14 cellular contexts compared by ENCODE assay signal in the genomic region with DNA sequence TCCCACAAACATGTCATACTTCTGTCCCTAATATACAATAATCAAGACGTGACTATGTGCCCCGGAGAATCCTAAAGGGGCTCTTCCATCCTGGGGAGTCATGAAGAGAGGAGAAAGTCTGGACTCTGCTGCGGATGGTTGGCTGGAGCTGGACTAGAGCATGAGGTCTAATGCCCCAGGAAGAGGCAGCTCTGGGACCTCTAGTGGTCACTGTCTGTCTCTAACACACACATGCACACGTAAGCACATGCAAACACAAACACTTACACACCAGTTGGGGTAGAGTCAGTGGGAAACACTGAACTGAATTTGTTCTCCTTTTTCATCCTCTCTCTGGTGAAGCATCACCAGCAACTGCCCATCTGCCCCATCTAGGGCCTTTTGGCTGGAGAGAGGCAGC.
DNase-seq lines count a peak whose midpoint lies in the region; ATAC-seq, FAIRE-seq and TF ChIP-seq lines count a peak whose summit lies in the region.
"Had no signal": no experiment of that assay in that cellular context is flagged by ENCODE, and none has a peak within 500 bp of the region (broad histone marks: within the 10 kb centered on the region; RNA-seq: fewer than 3 reads in every experiment).

No MANE protein-coding gene starts in this region.

- intact Hi-C loops in ascending aorta (cut with DNase I): no loop called here

- H3K23ac ChIP-seq in mesendoderm (ENCODE audit: low read length): no peak overlapping the region

- no peak for FAIRE-seq in D721Med (lab: Jason Lieb, UNC)

- no peak overlapping the region for H3K4ac ChIP-seq in mesendoderm (ENCODE audit: low read depth, low read length)

- no peak overlapping the region for H3K9ac ChIP-seq in mesendoderm (ENCODE audit: low read length)

- no peak overlapping the region for H3K4me3 ChIP-seq in mesendoderm (ENCODE audit: low read length)
- H3K4me3 ChIP-seq in ascending aorta: no peak overlapping the region
- H3K4me3 ChIP-seq: gastrocnemius medialis, SJCRH30, upper lobe of left lung had no signal

- no peak overlapping the region for H4K5ac ChIP-seq in mesendoderm (ENCODE audit: low read length)

- no peaks in the 10 kb centered on the region for H3K9me3 ChIP-seq in ascending aorta
- H3K9me3 ChIP-seq: gastrocnemius medialis, SJCRH30, upper lobe of left lung had no signal

- no peaks in the 10 kb centered on the region for H3K4me1 ChIP-seq in mesendoderm (ENCODE audit: control insufficient read depth, low read depth, low read length)
- H3K4me1 ChIP-seq in ascending aorta: no peaks in the 10 kb centered on the region
- H3K4me1 ChIP-seq: gastrocnemius medialis, SJCRH30, upper lobe of left lung had no signal

- ATAC-seq in HG02798 (IDR thresholded peaks at IDR 0.05; ENCODE audit: poor library complexity, unreplicated experiment) (peak; percentile 43), HG02759 (IDR thresholded peaks at IDR 0.05; ENCODE audit: unreplicated experiment) (no peak), GM21367 (IDR thresholded peaks at IDR 0.05; ENCODE audit: unreplicated experiment) (no peak)
- ATAC-seq: gastrocnemius medialis had no signal

- no peak overlapping the region for H3K4me2 ChIP-seq in mesendoderm (ENCODE audit: low read length)

- no peaks in the 10 kb centered on the region for H3K79me1 ChIP-seq in mesendoderm (ENCODE audit: low read length)

- H3K79me2 ChIP-seq in mesendoderm (ENCODE audit: control insufficient read depth, insufficient read depth, low read length): no peaks in the 10 kb centered on the region

- no peak overlapping the region for H2AK5ac ChIP-seq in mesendoderm (ENCODE audit: low read length)

- TF ChIP-seq CTCF in D721Med (IDR thresholded peaks at IDR 0.05; ENCODE audit: insufficient read depth, missing control alignments): peak; percentile 5
- no peak for TF ChIP-seq CTCF in ascending aorta (IDR thresholded peaks at IDR 0.05)

- no peak overlapping the region for H2BK120ac ChIP-seq in mesendoderm (ENCODE audit: low read depth, low read length)

- no peak overlapping the region for H4K8ac ChIP-seq in mesendoderm (ENCODE audit: low read depth, low read length)

- H3K27ac ChIP-seq in mesendoderm (ENCODE audit: low read depth, low read length): no peak overlapping the region
- no peak overlapping the region for H3K27ac ChIP-seq in ascending aorta
- H3K27ac ChIP-seq: gastrocnemius medialis, SJCRH30, upper lobe of left lung had no signal

- H3K36me3 ChIP-seq in mesendoderm (ENCODE audit: control insufficient read depth, insufficient read depth, low read length) (no peaks in the 10 kb centered on the region), ascending aorta (no peaks in the 10 kb centered on the region)
- H3K36me3 ChIP-seq: gastrocnemius medialis, SJCRH30, upper lobe of left lung had no signal

- WGBS in mesendoderm (ENCODE audit: extremely low coverage, insufficient coverage, low lambda C conversion rate): no CpG with 5 or more reads among the region's 4 CpGs

- DNase-seq in D721Med (ENCODE audit: insufficient read length, low spot score): no peak
- peak in 29 of 56 donors; percentile 1 to 63 (median 18) for DNase-seq in amygdala (lab: John Stamatoyannopoulos, UW)
- DNase-seq in mesendoderm: peak; percentile 52
- no peak for DNase-seq in ascending aorta (ENCODE audit: low spot score in 2 of 2)
- DNase-seq in cerebellar cortex (ENCODE audit: low spot score): no peak
- DNase-seq: gastrocnemius medialis; naive B cell; NCI-H1417 treated with DMSO at 0.1 percent for 48 hours; stimulated activated CD4-positive, alpha-beta T cell treated with anti-CD3 and anti-CD28 coated beads, Interleukin-4, amount 100 ng/mL, for 4 hours; upper lobe of left lung had no signal

- no peak overlapping the region for H3K56ac ChIP-seq in mesendoderm (ENCODE audit: low read length)

- no peak overlapping the region for H2BK5ac ChIP-seq in mesendoderm (ENCODE audit: low read length)

- H2BK15ac ChIP-seq in mesendoderm (replicated peaks; ENCODE audit: low read depth): no peak overlapping the region

- H3K18ac ChIP-seq in mesendoderm (ENCODE audit: low read length): no peak overlapping the region

- no peaks in the 10 kb centered on the region for H3K27me3 ChIP-seq in mesendoderm (ENCODE audit: insufficient read depth, low read length, poor library complexity)
- no peaks in the 10 kb centered on the region for H3K27me3 ChIP-seq in ascending aorta
- H3K27me3 ChIP-seq: gastrocnemius medialis, SJCRH30, upper lobe of left lung had no signal

Comparison
In these comparisons a context has a peak if more than half of its experiments do, and no peak if none do; other contexts are left out.
1. DNase-seq: peak in amygdala (29 of 56) and mesendoderm (single experiment); none in D721Med (single experiment), ascending aorta (0 of 2) and cerebellar cortex (single experiment).